In genomic region chr3:97719156-97719821, GRCh38 we compare ENCODE assay signal across 8 cellular contexts. TPM values are rescaled to one million over a fixed set of nuclear protein-coding genes. Genes with fewer than 3 reads are reported as not detected.
DNase-seq lines count a peak whose midpoint lies in the region; ATAC-seq and TF ChIP-seq lines count a peak whose summit lies in the region.

No MANE protein-coding gene starts in this region.

- H2BK15ac ChIP-seq in mesenchymal stem cell (ENCODE audit: low read depth, poor library complexity, severe bottlenecking): no peak overlapping the region

- H3K27me3 ChIP-seq in dorsolateral prefrontal cortex: no peaks in the 10 kb centered on the region
- H3K27me3 ChIP-seq in mesenchymal stem cell (ENCODE audit: control insufficient read depth in 1 of 2, insufficient read depth in 1 of 2, low read length in 2 of 2): peaks cover 0 to 9% of the 10 kb centered on the region in 2 experiments

- WGBS in mesenchymal stem cell: 2% methylated on average over 6 of the region's 7 CpGs

- H4K8ac ChIP-seq in mesenchymal stem cell (ENCODE audit: low read length): no peak overlapping the region

- H3K4me2 ChIP-seq in mesenchymal stem cell (ENCODE audit: low read length, poor library complexity, severe bottlenecking): peak overlapping the region; percentile 6

- H3K27ac ChIP-seq in dorsolateral prefrontal cortex (no peak overlapping the region), mesenchymal stem cell (ENCODE audit: low read length, poor library complexity, severe bottlenecking) (no peak overlapping the region)

- no peak overlapping the region for H3K23ac ChIP-seq in mesenchymal stem cell (ENCODE audit: low read length in 2 of 2)

- H3K4me3 ChIP-seq in dorsolateral prefrontal cortex (peak overlapping the region in 2 of 59 donors; percentile 21 to 33), mesenchymal stem cell (ENCODE audit: insufficient read depth in 1 of 2, low read depth in 1 of 2, low read length in 2 of 2) (no peak overlapping the region)

- H3K9me3 ChIP-seq in mesenchymal stem cell (ENCODE audit: control insufficient read depth, low read length): no peaks in the 10 kb centered on the region

- no peak overlapping the region for H2AFZ ChIP-seq in mesenchymal stem cell (ENCODE audit: low read depth, low read length)

- intact Hi-C loops in dorsolateral prefrontal cortex (cut with DNase I): no loop called here

- no peak overlapping the region for H2BK12ac ChIP-seq in mesenchymal stem cell (ENCODE audit: low read length in 2 of 2)

- H2BK5ac ChIP-seq in mesenchymal stem cell (ENCODE audit: low read depth, low read length, poor library complexity, severe bottlenecking): no peak overlapping the region

- ATAC-seq in GM19452 (IDR thresholded peaks at IDR 0.05; ENCODE audit: unreplicated experiment): peak; percentile 93
- peak; percentile 92 for ATAC-seq in HG03520 (IDR thresholded peaks at IDR 0.05; ENCODE audit: unreplicated experiment)

- no peak overlapping the region for H3K14ac ChIP-seq in mesenchymal stem cell (ENCODE audit: low read length in 2 of 2)

- H3K4me1 ChIP-seq in mesenchymal stem cell (ENCODE audit: control insufficient read depth, insufficient read depth, low read depth, low read length): peaks cover 2% of the 10 kb centered on the region

- H2AK5ac ChIP-seq in mesenchymal stem cell (ENCODE audit: low read length, severe bottlenecking): no peak overlapping the region

- H3K4ac ChIP-seq in mesenchymal stem cell (ENCODE audit: low read depth in 1 of 2, low read length in 2 of 2): no peak overlapping the region

- no peak overlapping the region for H3K18ac ChIP-seq in mesenchymal stem cell (ENCODE audit: low read depth in 1 of 2, low read length in 2 of 2)

- no peaks in the 10 kb centered on the region for H3K79me1 ChIP-seq in mesenchymal stem cell (replicated peaks; ENCODE audit: low read length, poor library complexity, severe bottlenecking)

- TF ChIP-seq CTCF in dorsolateral prefrontal cortex (IDR thresholded peaks at IDR 0.05 in 54 of 56, conservative IDR thresholded peaks at IDR 0.05 in 2 of 56; ENCODE audit: low read depth in 1 of 56, partially characterized antibody in 56 of 56): peak; percentile 43 to 90 (median 81)

- peak overlapping the region; percentile 46 for H3K9ac ChIP-seq in mesenchymal stem cell (ENCODE audit: low read length)

- H4K91ac ChIP-seq in mesenchymal stem cell (ENCODE audit: low read length): no peak overlapping the region

- peak; percentile 8 for DNase-seq in CMK (ENCODE audit: low read depth)
- peak; percentile 81 for DNase-seq in NCI-H748 (lab: John Stamatoyannopoulos, UW; ENCODE audit: unreplicated experiment)
- peak; percentile 44 to 47 for DNase-seq in activated CD4-positive, alpha-beta T cell treated with anti-CD3 and anti-CD28 coated beads, Interleukin-2, amount 50 U/mL, for 4 hours
- DNase-seq in dorsolateral prefrontal cortex: peak in 9 of 10 donors; percentile 30 to 74 (median 62)
- DNase-seq in mesenchymal stem cell: peak; percentile 72
- peak; percentile 32 to 34 for DNase-seq in stimulated activated CD8-positive, alpha-beta memory T cell treated with anti-CD3 and anti-CD28 coated beads, Interleukin-15, amount 100 ng/mL, for 48 hours (ENCODE audit: low read depth in 2 of 2)

- H2BK120ac ChIP-seq in mesenchymal stem cell (ENCODE audit: low read depth, low read length): no peak overlapping the region

- no peaks in the 10 kb centered on the region for H3K36me3 ChIP-seq in mesenchymal stem cell (ENCODE audit: control insufficient read depth in 1 of 2, insufficient read depth in 2 of 2, low read depth in 1 of 2, low read length in 2 of 2)

RNA-seq across cellular contexts. Expression of gene ARL6, which starts 45.3 kb away (rescaled TPM):
- 10 to 100 TPM; 13.1 to 47.1 (median 29.5) TPM for total RNA-seq in dorsolateral prefrontal cortex
- 5.0 TPM for polyA plus RNA-seq in mesenchymal stem cell (2013, experiment 1 of 2)
- polyA plus RNA-seq in mesenchymal stem cell (2013, experiment 2 of 2): 5.9 TPM

Comparison
In these comparisons a context has a peak if more than half of its experiments do, and no peak if none do; other contexts are left out.
1. DNase-seq: peak in every context shown above with its lines; median percentile 81 in NCI-H748; 72 in mesenchymal stem cell; 62 in dorsolateral prefrontal cortex; 46 in activated CD4-positive, alpha-beta T cell treated with anti-CD3 and anti-CD28 coated beads, Interleukin-2, amount 50 U/mL, for 4 hours; 33 in stimulated activated CD8-positive, alpha-beta memory T cell treated with anti-CD3 and anti-CD28 coated beads, Interleukin-15, amount 100 ng/mL, for 48 hours; 8 in CMK.